Comparison of ENCODE assay signal across 9 cellular contexts in the genomic region with DNA sequence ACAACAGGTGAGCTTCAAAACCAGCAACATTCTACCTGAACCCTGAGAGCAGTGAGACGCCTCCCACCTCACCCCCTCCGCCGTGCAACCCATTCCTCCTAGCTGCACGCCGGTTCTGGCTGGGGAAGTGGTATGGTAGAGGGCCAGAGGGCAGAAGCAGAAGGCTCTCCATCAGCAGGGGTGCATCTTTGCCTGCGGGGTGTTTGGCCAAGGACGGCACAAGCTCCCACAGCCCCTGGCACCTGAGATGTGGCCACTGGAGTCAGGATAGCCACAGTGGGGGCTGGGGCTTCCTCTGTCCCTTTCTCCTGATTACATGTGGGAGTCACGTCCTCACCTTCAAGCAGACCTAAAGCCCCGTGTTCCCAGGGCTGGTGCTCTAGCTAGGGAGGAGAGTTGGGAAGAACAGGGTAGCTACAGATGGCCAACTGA. TPM values are rescaled to one million over a fixed set of nuclear protein-coding genes. Genes with fewer than 3 reads are reported as not detected.
A peak's percentile ranks its signal among the peaks of the same experiment; 100 is the strongest.
DNase-seq lines count a peak whose midpoint lies in the region; ATAC-seq and TF ChIP-seq lines count a peak whose summit lies in the region.
"Had no signal": no experiment of that assay in that cellular context is flagged by ENCODE, and none has a peak within 500 bp of the region (broad histone marks: within the 10 kb centered on the region; RNA-seq: fewer than 3 reads in every experiment).

No MANE protein-coding gene starts in this region.

- H3K27ac Mint-ChIP-seq in naive thymus-derived CD4-positive, alpha-beta T cell: peak overlapping the region in 1 of 9 donors; percentile 81
- H3K27ac Mint-ChIP-seq: dendritic cell treated with granulocyte-macrophage colony-stimulating factor and Interleukin-4, amounts not matched to agents 40 ng/mL and 50 ng/mL, for 4 days had no signal

- intact Hi-C loops in naive thymus-derived CD4-positive, alpha-beta T cell (cut with micrococcal nuclease): no loop called here

- no peaks in the 10 kb centered on the region for H3K36me3 ChIP-seq in KMS-11 (ENCODE audit: insufficient read depth)
- H3K36me3 ChIP-seq in naive thymus-derived CD4-positive, alpha-beta T cell (ENCODE audit: control insufficient read depth in 2 of 3, insufficient read depth in 3 of 3, low read length in 3 of 3): peaks cover 0 to 11% (median 0%) of the 10 kb centered on the region in 3 experiments

- H3K9me3 ChIP-seq in naive thymus-derived CD4-positive, alpha-beta T cell (ENCODE audit: control insufficient read depth in 2 of 3, low read length in 3 of 3): no peaks in the 10 kb centered on the region

- no peaks in the 10 kb centered on the region for H3K36me3 Mint-ChIP-seq in naive thymus-derived CD4-positive, alpha-beta T cell

- CTCF ChIA-PET in naive thymus-derived CD4-positive, alpha-beta T cell (lab: Charles Lee): interaction anchor here (0.9 to 6.8 kb wide), 9 partner anchors 10 to 110 kb away, joined by 3 to 33 read pairs (median 6); a partner anchor contains a TSS

- H3K9me3 Mint-ChIP-seq in naive thymus-derived CD4-positive, alpha-beta T cell: peaks cover 0 to 4% (median 0%) of the 10 kb centered on the region in 11 donors
- H3K9me3 Mint-ChIP-seq: dendritic cell treated with granulocyte-macrophage colony-stimulating factor and Interleukin-4, amounts not matched to agents 40 ng/mL and 50 ng/mL, for 4 days had no signal

- peaks cover 9% of the 10 kb centered on the region for H3K4me1 ChIP-seq in KMS-11 (ENCODE audit: low read depth, poor library complexity, severe bottlenecking)
- H3K4me1 ChIP-seq in naive thymus-derived CD4-positive, alpha-beta T cell (ENCODE audit: control insufficient read depth in 2 of 2, insufficient read depth in 2 of 2, low read length in 2 of 2): peaks cover 33 to 38% of the 10 kb centered on the region in 2 donors

- H3K27ac ChIP-seq in C4-2B (peak overlapping the region; percentile 91), KMS-11 (peak overlapping the region; percentile 88; the same call in 1 of the 2 replicates), coronary artery (peak overlapping the region; percentile 96 to 97)
- peak overlapping the region; percentile 87 for H3K27ac ChIP-seq in naive thymus-derived CD4-positive, alpha-beta T cell (ENCODE audit: low read depth, low read length)

- peak; percentile 81 for DNase-seq in coronary artery (ENCODE audit: low spot score)
- DNase-seq in naive thymus-derived CD4-positive, alpha-beta T cell: peak in 8 of 9 donors; percentile 19 to 40 (median 36)
- DNase-seq in SIG-M5 treated with dmso at 0.1 percent for 504 hours (lab: John Stamatoyannopoulos, UW; ENCODE audit: unreplicated experiment): no peak
- no peak for DNase-seq in MV-4-11 (lab: John Stamatoyannopoulos, UW)
- no peak for DNase-seq in NCI-H1694 (lab: John Stamatoyannopoulos, UW)

- peaks cover 13 to 23% (median 18%) of the 10 kb centered on the region in 7 donors for H3K4me1 Mint-ChIP-seq in naive thymus-derived CD4-positive, alpha-beta T cell

- TF ChIP-seq CTCF in C4-2B (conservative IDR thresholded peaks at IDR 0.05) (no peak), KMS-11 (conservative IDR thresholded peaks at IDR 0.05; ENCODE audit: low read depth, low read length) (no peak), coronary artery (IDR thresholded peaks at IDR 0.05) (no peak)

- H4K20me1 ChIP-seq in KMS-11 (ENCODE audit: insufficient read depth): no peaks in the 10 kb centered on the region

- ATAC-seq in naive thymus-derived CD4-positive, alpha-beta T cell: no peak
- no peak for ATAC-seq in esophagus mucosa

- H3K4me2 ChIP-seq in KMS-11: peak overlapping the region; percentile 66

- no peaks in the 10 kb centered on the region for H3K27me3 ChIP-seq in KMS-11 (ENCODE audit: insufficient read depth, low read depth)
- H3K27me3 ChIP-seq in naive thymus-derived CD4-positive, alpha-beta T cell (ENCODE audit: control insufficient read depth in 2 of 2, insufficient read depth in 2 of 2, low read length in 2 of 2): no peaks in the 10 kb centered on the region

- H3K79me2 ChIP-seq in KMS-11 (ENCODE audit: insufficient read depth, low read depth): no peaks in the 10 kb centered on the region

- H2AFZ ChIP-seq in KMS-11 (ENCODE audit: low read depth): no peak overlapping the region

- peak overlapping the region; percentile 22; the same call in 1 of the 2 replicates for H3K9ac ChIP-seq in KMS-11

- H3K4me3 Mint-ChIP-seq in naive thymus-derived CD4-positive, alpha-beta T cell: no peak overlapping the region
- H3K4me3 Mint-ChIP-seq: dendritic cell treated with granulocyte-macrophage colony-stimulating factor and Interleukin-4, amounts not matched to agents 40 ng/mL and 50 ng/mL, for 4 days had no signal

- POLR2A ChIA-PET in naive thymus-derived CD4-positive, alpha-beta T cell (lab: Charles Lee): interaction anchor here (0.5 to 25.9 kb wide), 18 partner anchors 12 to 107 kb away, joined by 3 to 820 read pairs (median 20); a partner anchor contains a TSS

- no peak overlapping the region for H3K4me3 ChIP-seq in KMS-11 (IDR thresholded peaks at IDR 0.05; ENCODE audit: insufficient read depth, low read depth, low read length)
- peak overlapping the region; percentile 88 for H3K4me3 ChIP-seq in coronary artery
- peak overlapping the region; percentile 91 for H3K4me3 ChIP-seq in naive thymus-derived CD4-positive, alpha-beta T cell (ENCODE audit: low read length)

- H3K27me3 Mint-ChIP-seq in naive thymus-derived CD4-positive, alpha-beta T cell: peaks cover 0 to 3% (median 0%) of the 10 kb centered on the region in 5 donors

RNA-seq across cellular contexts. Expression of a gene that starts 1.6 kb away (rescaled TPM):
- 10 to 100 TPM in 3 of 5 experiments, 1 to 10 TPM in 2; 5.4 to 16.1 (median 13.4) TPM for total RNA-seq in naive thymus-derived CD4-positive, alpha-beta T cell
- polyA plus RNA-seq in naive thymus-derived CD4-positive, alpha-beta T cell: 10 to 100 TPM; 16.7 to 23.7 TPM
- 6.3 TPM for total RNA-seq in esophagus mucosa

RNA-seq across cellular contexts. Expression of a gene that starts 12.2 kb away (rescaled TPM):
- 10 to 100 TPM; 23.1 to 49.7 (median 26.5) TPM for total RNA-seq in naive thymus-derived CD4-positive, alpha-beta T cell
- 10 to 100 TPM; 40.4 to 45.9 TPM for polyA plus RNA-seq in naive thymus-derived CD4-positive, alpha-beta T cell
- total RNA-seq in esophagus mucosa: 17.5 TPM

RNA-seq across cellular contexts. Expression of a gene that starts 22.0 kb away (rescaled TPM):
- 10 to 100 TPM in 1 of 5 experiments, 1 to 10 TPM in 4; 1.1 to 97.7 (median 1.3) TPM for total RNA-seq in naive thymus-derived CD4-positive, alpha-beta T cell
- not detected for polyA plus RNA-seq in naive thymus-derived CD4-positive, alpha-beta T cell
- 22.0 TPM for total RNA-seq in esophagus mucosa

RNA-seq across cellular contexts. Expression of a gene that starts 25.7 kb away (rescaled TPM):
- total RNA-seq in naive thymus-derived CD4-positive, alpha-beta T cell: 100 to 1,000 TPM in 4 of 5 experiments, 10 to 100 TPM in 1; 87.1 to 256 (median 210) TPM
- 10 to 100 TPM; 75.0 to 75.1 TPM for polyA plus RNA-seq in naive thymus-derived CD4-positive, alpha-beta T cell
- 20.9 TPM for total RNA-seq in esophagus mucosa

RNA-seq across cellular contexts. Expression of a gene that starts 36.2 kb away (rescaled TPM):
- 1,000 to 10,000 TPM in 2 of 5 experiments, 10 to 100 TPM in 3; 40.1 to 1,786 (median 95.0) TPM for total RNA-seq in naive thymus-derived CD4-positive, alpha-beta T cell
- 10 to 100 TPM in 1 of 2 donors, 1 to 10 TPM in 1; 7.9 to 12.1 TPM for polyA plus RNA-seq in naive thymus-derived CD4-positive, alpha-beta T cell
- total RNA-seq in esophagus mucosa: 65.0 TPM

Comparison
In these comparisons a context has a peak if more than half of its experiments do, and no peak if none do; other contexts are left out.
1. DNase-seq: peak in coronary artery (single experiment) and naive thymus-derived CD4-positive, alpha-beta T cell (8 of 9); none in SIG-M5 treated with dmso at 0.1 percent for 504 hours (single experiment), MV-4-11 (single experiment) and NCI-H1694 (single experiment).
2. Peak in every context shown above with its lines, with median percentiles within 50 percentile points of each other: H3K27ac ChIP-seq.